Comparison of ENCODE assay signal across 14 cellular contexts in the genomic region with DNA sequence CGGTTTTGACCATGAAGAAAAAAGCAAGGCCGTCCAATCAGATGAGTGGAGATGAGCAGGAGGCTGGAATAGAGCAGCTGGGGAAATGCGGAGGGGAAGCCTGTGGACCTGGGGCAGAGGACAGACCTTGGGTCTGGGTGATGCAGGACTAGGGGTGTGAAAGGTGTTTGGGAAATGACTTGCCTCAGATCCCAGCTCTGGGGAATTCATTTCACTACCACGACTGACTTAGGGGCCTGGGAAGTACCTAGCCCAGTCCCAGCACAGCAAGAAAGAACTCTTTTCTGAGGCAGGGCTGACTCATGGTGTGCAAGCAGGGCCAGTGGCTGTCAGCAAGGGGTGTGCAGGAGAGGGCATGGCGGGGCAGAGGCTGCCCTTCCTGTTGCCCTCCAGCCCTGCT. TPM values are rescaled to one million over a fixed set of nuclear protein-coding genes. Genes with fewer than 3 reads are reported as not detected.
DNase-seq lines count a peak whose midpoint lies in the region; ATAC-seq, FAIRE-seq and TF ChIP-seq lines count a peak whose summit lies in the region.
"Had no signal": no experiment of that assay in that cellular context is flagged by ENCODE, and none has a peak within 500 bp of the region (broad histone marks: within the 10 kb centered on the region; RNA-seq: fewer than 3 reads in every experiment).

No MANE protein-coding gene starts in this region.

- H3K4me3 Mint-ChIP-seq in immature natural killer cell, result peak overlapping the region in 1 of 5 donors; percentile 67
- H3K4me3 Mint-ChIP-seq: IgD-negative memory B cell; naive thymus-derived CD8-positive, alpha-beta T cell had no signal

- no peak overlapping the region for H3K4me3 ChIP-seq in BLaER1 treated with 17β-estradiol and CSF1 and Interleukin-3, amounts not matched to agents 10 nM and 100 nM
- H3K4me3 ChIP-seq: sigmoid colon had no signal

- peak overlapping the region in 3 of 11 experiments; percentile 28 to 46 (median 40); a peak in 4 of 22 replicates for H3K27ac ChIP-seq in BLaER1 treated with 17β-estradiol and CSF1 and Interleukin-3, amounts not matched to agents 10 nM and 100 nM
- H3K27ac ChIP-seq: sigmoid colon had no signal

- H3K36me3 ChIP-seq in BLaER1 treated with 17β-estradiol and CSF1 and Interleukin-3, amounts not matched to agents 10 nM and 100 nM, result no peaks in the 10 kb centered on the region
- H3K36me3 ChIP-seq: sigmoid colon had no signal

- no peaks in the 10 kb centered on the region for H3K9me3 Mint-ChIP-seq in activated naive CD4-positive, alpha-beta T cell treated with anti-CD3 and anti-CD28 coated beads, Interleukin-2, amount 50 U/mL, for 72 hours
- H3K9me3 Mint-ChIP-seq in immature natural killer cell, result no peaks in the 10 kb centered on the region
- H3K9me3 Mint-ChIP-seq: IgD-negative memory B cell; naive thymus-derived CD8-positive, alpha-beta T cell had no signal

- no peaks in the 10 kb centered on the region for H3K9me3 ChIP-seq in BLaER1 treated with 17β-estradiol and CSF1 and Interleukin-3, amounts not matched to agents 10 nM and 100 nM (replicated peaks in 1 of 11)
- H3K9me3 ChIP-seq: sigmoid colon had no signal

- H3K36me3 Mint-ChIP-seq in activated naive CD4-positive, alpha-beta T cell treated with anti-CD3 and anti-CD28 coated beads, Interleukin-2, amount 50 U/mL, for 72 hours, result no peaks in the 10 kb centered on the region
- no peaks in the 10 kb centered on the region for H3K36me3 Mint-ChIP-seq in immature natural killer cell
- H3K36me3 Mint-ChIP-seq: naive thymus-derived CD8-positive, alpha-beta T cell had no signal

- H3K27me3 ChIP-seq in BLaER1 treated with 17β-estradiol and CSF1 and Interleukin-3, amounts not matched to agents 10 nM and 100 nM, result peaks cover 0 to 8% (median 0%) of the 10 kb centered on the region in 11 experiments; a peak in 2 of 22 replicates

- ATAC-seq in HG03108 (IDR thresholded peaks at IDR 0.05; ENCODE audit: unreplicated experiment) (peak; percentile 55), GM18867 (IDR thresholded peaks at IDR 0.05; ENCODE audit: unreplicated experiment) (no peak)
- peak; percentile 96 to 97 for ATAC-seq in activated naive CD4-positive, alpha-beta T cell treated with anti-CD3 and anti-CD28 coated beads, Interleukin-2, amount 50 U/mL, for 72 hours
- ATAC-seq: naive thymus-derived CD8-positive, alpha-beta T cell had no signal

- H3K27ac Mint-ChIP-seq in activated naive CD4-positive, alpha-beta T cell treated with anti-CD3 and anti-CD28 coated beads, Interleukin-2, amount 50 U/mL, for 72 hours, result peak overlapping the region; percentile 55 to 85
- H3K27ac Mint-ChIP-seq in immature natural killer cell, result peak overlapping the region in 3 of 6 donors; percentile 1 to 95 (median 75)

- H3K4me2 ChIP-seq in BLaER1 treated with 17β-estradiol and CSF1 and Interleukin-3, amounts not matched to agents 10 nM and 100 nM, result peak overlapping the region in 10 of 11 experiments; percentile 34 to 71 (median 61); a peak in 11 of 22 replicates

- H3K9ac ChIP-seq in BLaER1 treated with 17β-estradiol and CSF1 and Interleukin-3, amounts not matched to agents 10 nM and 100 nM, result no peak overlapping the region

- no peak for TF ChIP-seq POLR2A in GM12892 (IDR thresholded peaks at IDR 0.05; ENCODE audit: low read depth, low read length)

- peaks cover 0 to 3% (median 0%) of the 10 kb centered on the region in 3 donors for H3K27me3 Mint-ChIP-seq in immature natural killer cell (ENCODE audit: low read depth in 3 of 3)
- H3K27me3 Mint-ChIP-seq: naive thymus-derived CD8-positive, alpha-beta T cell had no signal

- H4K20me1 ChIP-seq in BLaER1 treated with 17β-estradiol and CSF1 and Interleukin-3, amounts not matched to agents 10 nM and 100 nM, result no peaks in the 10 kb centered on the region

- peak; percentile 27 for FAIRE-seq in GM12892 (lab: Jason Lieb, UNC)
- FAIRE-seq: kidney had no signal

- DNase-seq in GM12892 (ENCODE audit: insufficient read length) (no peak), immature natural killer cell (no peak), midbrain (lab: John Stamatoyannopoulos, UW) (no peak), hepatic stellate cell (ENCODE audit: low spot score) (no peak)
- peak; percentile 43 to 71 for DNase-seq in activated naive CD4-positive, alpha-beta T cell treated with anti-CD3 and anti-CD28 coated beads, Interleukin-2, amount 50 U/mL, for 72 hours (ENCODE audit: low spot score in 2 of 2)
- DNase-seq: COR-L47; kidney; naive thymus-derived CD8-positive, alpha-beta T cell; NCI-H187; sigmoid colon had no signal

- peaks cover 11 to 14% of the 10 kb centered on the region in 2 donors for H3K4me1 Mint-ChIP-seq in immature natural killer cell

- H3K4me1 ChIP-seq in BLaER1 treated with 17β-estradiol and CSF1 and Interleukin-3, amounts not matched to agents 10 nM and 100 nM, result peaks cover 29 to 55% (median 44%) of the 10 kb centered on the region in 10 experiments
- H3K4me1 ChIP-seq: sigmoid colon had no signal

RNA-seq across cellular contexts. Expression of gene DNAI2, which starts 14.8 kb away (rescaled TPM):
- 0.36 TPM for polyA plus RNA-seq in GM12892 (2012; ENCODE audit: missing spikeins)
- under 1 TPM; 0.25 to 0.31 TPM for total RNA-seq in activated naive CD4-positive, alpha-beta T cell treated with anti-CD3 and anti-CD28 coated beads, Interleukin-2, amount 50 U/mL, for 72 hours
- polyA plus RNA-seq in immature natural killer cell, result under 1 TPM in 1 of 3 donors, not detected in 2; 0.74 TPM
- total RNA-seq: sigmoid colon had no signal
- polyA plus RNA-seq: IgD-negative memory B cell had no signal

RNA-seq across cellular contexts. Expression of gene KIF19, which starts 37.2 kb away (rescaled TPM):
- polyA plus RNA-seq in GM12892 (2012; ENCODE audit: missing spikeins), result not detected
- total RNA-seq in activated naive CD4-positive, alpha-beta T cell treated with anti-CD3 and anti-CD28 coated beads, Interleukin-2, amount 50 U/mL, for 72 hours, result under 1 TPM in 1 of 2 donors, not detected in 1; 0.08 TPM
- 1 to 10 TPM; 1.9 to 6.1 (median 4.1) TPM for polyA plus RNA-seq in immature natural killer cell
- total RNA-seq: naive thymus-derived CD8-positive, alpha-beta T cell had no signal

Comparison
In these comparisons a context has a peak if more than half of its experiments do, and no peak if none do; other contexts are left out.
1. DNase-seq: peak in activated naive CD4-positive, alpha-beta T cell treated with anti-CD3 and anti-CD28 coated beads, Interleukin-2, amount 50 U/mL, for 72 hours (2 of 2); none in GM12892 (single experiment), immature natural killer cell (0 of 3), midbrain (single experiment) and hepatic stellate cell (single experiment).